13 cellular contexts compared by ENCODE assay signal in the genomic region with DNA sequence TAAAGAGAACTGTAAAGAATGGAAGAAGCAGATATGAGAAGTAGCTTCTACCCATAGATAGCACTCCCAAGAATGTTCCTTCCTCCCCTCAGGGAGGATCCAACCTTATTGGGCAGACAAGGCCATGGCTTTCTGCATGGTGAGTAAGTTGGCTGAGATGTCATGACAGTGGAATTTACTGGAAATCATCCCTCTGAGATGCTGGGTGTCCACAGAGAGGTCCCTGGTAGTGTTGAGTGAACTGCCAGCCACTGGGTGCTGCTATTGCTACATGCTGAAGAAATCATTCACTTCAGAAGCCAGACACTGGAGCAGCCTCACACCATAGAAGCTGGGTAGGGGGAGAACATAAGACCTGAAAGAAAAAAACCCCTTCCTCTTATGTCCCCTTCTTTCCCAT. TPM values are rescaled to one million over a fixed set of nuclear protein-coding genes. Genes with fewer than 3 reads are reported as not detected.
DNase-seq lines count a peak whose midpoint lies in the region; ATAC-seq and TF ChIP-seq lines count a peak whose summit lies in the region.
"Had no signal": no experiment of that assay in that cellular context is flagged by ENCODE, and none has a peak within 500 bp of the region (broad histone marks: within the 10 kb centered on the region; RNA-seq: fewer than 3 reads in every experiment).

No MANE protein-coding gene starts in this region.

- H3K4me3 ChIP-seq in osteoblast (ENCODE audit: insufficient read depth, low read length) (no peak overlapping the region), HAP-1 (no peak overlapping the region)
- H3K4me3 ChIP-seq: SJSA1 had no signal

- H3K27me3 ChIP-seq in osteoblast (ENCODE audit: insufficient read depth, low read length) (no peaks in the 10 kb centered on the region), HAP-1 (ENCODE audit: low read depth) (no peaks in the 10 kb centered on the region; the same call in 1 of the 2 replicates)
- H3K27me3 ChIP-seq: SJSA1 had no signal

- H4K20me1 ChIP-seq in osteoblast (ENCODE audit: insufficient read depth, low read length), result no peaks in the 10 kb centered on the region

- TF ChIP-seq CTCF in osteoblast (IDR thresholded peaks at IDR 0.05; ENCODE audit: extremely low read depth, low read depth, low read length), result peak; percentile 31

- no peaks in the 10 kb centered on the region for H3K79me2 ChIP-seq in osteoblast (ENCODE audit: insufficient read depth, low read length)

- in situ Hi-C loops in T47D (cut with HindIII; ENCODE audit: low pct_unique_long_range_greater_than_20kb, low sequenced_read_pairs) (no loop called here), HAP-1 (cut with MboI; ENCODE audit: low sequenced_read_pairs) (no loop called here)

- H3K36me3 ChIP-seq in osteoblast (ENCODE audit: insufficient read depth, low read length), result no peaks in the 10 kb centered on the region
- no peaks in the 10 kb centered on the region for H3K36me3 ChIP-seq in HAP-1 (replicated peaks)
- H3K36me3 ChIP-seq: SJSA1 had no signal

- H3K9me3 ChIP-seq in osteoblast (ENCODE audit: low read depth, low read length) (no peaks in the 10 kb centered on the region), HAP-1 (no peaks in the 10 kb centered on the region)
- H3K9me3 ChIP-seq: SJSA1 had no signal

- no peak overlapping the region for H2AFZ ChIP-seq in osteoblast (ENCODE audit: low read length)

- H3K4me1 ChIP-seq in osteoblast (ENCODE audit: insufficient read depth, low read length), result no peaks in the 10 kb centered on the region
- H3K4me1 ChIP-seq in HAP-1, result no peaks in the 10 kb centered on the region
- H3K4me1 ChIP-seq: SJSA1 had no signal

- ATAC-seq in HG02763 (IDR thresholded peaks at IDR 0.05; ENCODE audit: unreplicated experiment), result no peak
- ATAC-seq: effector memory CD8-positive, alpha-beta T cell; stimulated activated naive CD8-positive, alpha-beta T cell treated with anti-CD3 and anti-CD28 coated beads, Interleukin-15, Interleukin-2, amounts not matched to agents 100 U/mL and 50 U/mL, for 24 hours had no signal

- no peak overlapping the region for H3K4me2 ChIP-seq in osteoblast (ENCODE audit: insufficient read depth, low read length)

- DNase-seq in DMS53 (lab: John Stamatoyannopoulos, UW), result peak; percentile 37
- DNase-seq in DMS53 treated with DMSO at 0.1 percent for 48 hours (lab: John Stamatoyannopoulos, UW; ENCODE audit: unreplicated experiment), result no peak
- DNase-seq in NAMALWA (ENCODE audit: low spot score), result peak; percentile 18
- DNase-seq in T47D (ENCODE audit: low read depth in 1 of 2, low spot score in 1 of 2), result peak; percentile 14 to 41
- DNase-seq in osteoblast (ENCODE audit: insufficient read length, low spot score, missing footprints), result peak; percentile 58
- no peak for DNase-seq in HAP-1 (ENCODE audit: low spot score in 2 of 2)
- DNase-seq in NCI-H1694 treated with DMSO at 0.1 percent for 48 hours (lab: John Stamatoyannopoulos, UW), result no peak
- DNase-seq: activated CD4-positive, alpha-beta T cell treated with anti-CD3 and anti-CD28 coated beads, Interleukin-2, amount 50 U/mL, for 1 hour; effector memory CD8-positive, alpha-beta T cell; NCI-H2029 treated with DMSO at 0.1 percent for 48 hours; stimulated activated naive CD8-positive, alpha-beta T cell treated with anti-CD3 and anti-CD28 coated beads, Interleukin-15, Interleukin-2, amounts not matched to agents 100 U/mL and 50 U/mL, for 24 hours had no signal

- H3K27ac ChIP-seq in osteoblast (ENCODE audit: low read depth, low read length), result no peak overlapping the region
- H3K27ac ChIP-seq: SJSA1 had no signal

RNA-seq across cellular contexts. Expression of a gene that starts 46.4 kb away (rescaled TPM):
- total RNA-seq in osteoblast, result 2.1 and 2.5 TPM in 2 replicates

Comparison
In these comparisons a context has a peak if more than half of its experiments do, and no peak if none do; other contexts are left out.
1. DNase-seq: peak in DMS53 (single experiment), NAMALWA (single experiment), T47D (2 of 2) and osteoblast (single experiment); none in DMS53 treated with DMSO at 0.1 percent for 48 hours (single experiment), HAP-1 (0 of 2) and NCI-H1694 treated with DMSO at 0.1 percent for 48 hours (single experiment).